In the genomic region with DNA sequence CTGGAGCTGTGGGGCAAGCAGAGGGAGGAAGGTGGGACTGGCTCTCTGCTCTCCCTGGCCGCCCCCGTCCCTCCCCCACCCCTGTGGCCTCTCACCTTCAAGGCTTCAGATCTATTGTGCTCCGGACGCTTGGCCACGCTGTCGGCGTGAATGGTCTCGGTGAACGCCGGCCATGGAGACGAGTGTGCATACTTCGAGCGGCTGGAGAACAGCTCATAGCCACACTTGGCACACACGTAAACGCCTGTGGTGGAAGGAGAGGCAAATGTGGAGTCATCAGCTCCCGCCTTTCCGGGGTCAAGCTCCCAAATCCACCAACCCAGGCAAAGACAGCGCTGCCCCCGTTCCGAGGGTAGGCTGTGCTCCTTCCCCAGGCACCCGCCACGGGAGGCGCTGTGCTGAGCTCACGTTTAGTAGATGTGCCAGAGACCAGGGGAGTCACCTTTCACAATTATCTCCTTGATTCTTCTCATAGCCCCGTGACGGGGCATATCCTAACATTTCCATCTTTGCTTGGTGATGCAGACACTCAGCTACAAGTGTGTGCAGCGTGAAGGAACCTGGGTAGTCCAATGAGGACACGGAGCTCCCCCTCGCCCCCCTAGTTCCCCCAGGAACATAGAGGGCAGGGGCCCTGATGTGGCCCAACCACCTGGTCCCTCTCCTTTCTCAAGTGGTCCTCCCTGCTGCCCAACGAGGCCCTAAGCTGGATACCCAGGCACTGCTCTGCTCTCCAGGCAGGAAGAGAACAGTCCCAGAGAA, we compare ENCODE assay signal across 10 cellular contexts. TPM values are rescaled to one million over a fixed set of nuclear protein-coding genes. Genes with fewer than 3 reads are reported as not detected.
A peak's percentile ranks its signal among the peaks of the same experiment; 100 is the strongest.
DNase-seq lines count a peak whose midpoint lies in the region; ATAC-seq, FAIRE-seq and TF ChIP-seq lines count a peak whose summit lies in the region.
"Had no signal": no experiment of that assay in that cellular context is flagged by ENCODE, and none has a peak within 500 bp of the region (broad histone marks: within the 10 kb centered on the region; RNA-seq: fewer than 3 reads in every experiment).

No MANE protein-coding gene starts in this region.

- TF ChIP-seq CTCF in coronary artery (IDR thresholded peaks at IDR 0.05) (no peak), neural progenitor cell (IDR thresholded peaks at IDR 0.05) (peak; percentile 35)

- peaks cover 10% of the 10 kb centered on the region for H3K79me2 ChIP-seq in neural progenitor cell (ENCODE audit: low read depth)

- H3K4me2 ChIP-seq in neural progenitor cell, result peak overlapping the region; percentile 94

- H3K4me3 Mint-ChIP-seq in neural progenitor cell, result peak overlapping the region; percentile 92

- peaks cover 15% of the 10 kb centered on the region for H3K4me1 Mint-ChIP-seq in neural progenitor cell

- in situ Hi-C loops in Caki2 (cut with HindIII; ENCODE audit: low pct_unique_long_range_greater_than_20kb, low sequenced_read_pairs), result no loop called here

- peak; percentile 97 for DNase-seq in Caki2 (ENCODE audit: low read depth)
- peak; percentile 4 for DNase-seq in NCI-H526 treated with DMSO at 0.1 percent for 48 hours (lab: John Stamatoyannopoulos, UW)
- DNase-seq in coronary artery (ENCODE audit: low spot score), result no peak
- DNase-seq in neural progenitor cell (ENCODE audit: low spot score), result peak; percentile 58
- DNase-seq in globus pallidus (ENCODE audit: low spot score), result no peak
- no peak for DNase-seq in iPS-NIHi7 (ENCODE audit: extremely low spot score)
- no peak for DNase-seq in GM19239 (ENCODE audit: insufficient read length, low spot score)

- H3K9me3 Mint-ChIP-seq in neural progenitor cell, result no peaks in the 10 kb centered on the region

- H3K9me3 ChIP-seq in neural progenitor cell (ENCODE audit: low read depth), result no peaks in the 10 kb centered on the region

- H3F3A ChIP-seq in neural progenitor cell (ENCODE audit: low read depth), result peaks cover 9% of the 10 kb centered on the region

- H3K27ac Mint-ChIP-seq in neural progenitor cell, result no peak overlapping the region

- H3K27ac ChIP-seq in coronary artery, result peak overlapping the region in 1 of 2 donors; percentile 88
- no peak overlapping the region for H3K27ac ChIP-seq in neural progenitor cell

- no peak overlapping the region for H3K9ac ChIP-seq in neural progenitor cell

- no peak overlapping the region for H2AFZ ChIP-seq in neural progenitor cell (replicated peaks)

- no peaks in the 10 kb centered on the region for H3K27me3 ChIP-seq in neural progenitor cell

- H3K4me3 ChIP-seq in coronary artery (peak overlapping the region; percentile 91), neural progenitor cell (no peak overlapping the region)

- ATAC-seq in HG03439 (IDR thresholded peaks at IDR 0.05; ENCODE audit: unreplicated experiment), result no peak

- peaks cover 7% of the 10 kb centered on the region for H3K4me1 ChIP-seq in neural progenitor cell

- H3K27me3 Mint-ChIP-seq in neural progenitor cell (ENCODE audit: insufficient read depth, low read depth), result peaks cover 4% of the 10 kb centered on the region

- H3K36me3 ChIP-seq in neural progenitor cell, result no peaks in the 10 kb centered on the region

- FAIRE-seq in GM19239 (lab: Jason Lieb, UNC), result no peak
- FAIRE-seq: colon had no signal

- peaks cover 2% of the 10 kb centered on the region for H3K36me3 Mint-ChIP-seq in neural progenitor cell

- H4K20me1 ChIP-seq in neural progenitor cell (ENCODE audit: low read depth), result no peaks in the 10 kb centered on the region

RNA-seq across cellular contexts. Expression of a gene that starts 1.7 kb away (rescaled TPM):
- total RNA-seq in Caki2 (2014; rRNA removed; shearing (Covaris generic); ENCODE audit: low replicate concordance), result 275 and 288 TPM in 2 replicates
- 19.4 and 26.9 TPM in 2 replicates for total RNA-seq in neural progenitor cell (ENCODE audit: low replicate concordance)

RNA-seq across cellular contexts. Expression of a gene that starts 13.1 kb away (rescaled TPM):
- total RNA-seq in Caki2 (2014; rRNA removed; shearing (Covaris generic); ENCODE audit: low replicate concordance), result not detected in 2 replicates
- not detected in 2 replicates for total RNA-seq in neural progenitor cell (ENCODE audit: low replicate concordance)
- total RNA-seq: NCI-H460 had no signal

RNA-seq across cellular contexts. Expression of a gene that starts 18.0 kb away (rescaled TPM):
- 527 and 683 TPM in 2 replicates for total RNA-seq in Caki2 (2014; rRNA removed; shearing (Covaris generic); ENCODE audit: low replicate concordance)
- 155 and 160 TPM in 2 replicates for total RNA-seq in neural progenitor cell (ENCODE audit: low replicate concordance)

RNA-seq across cellular contexts. Expression of a gene that starts 23.1 kb away (rescaled TPM):
- not detected in 2 replicates for total RNA-seq in Caki2 (2014; rRNA removed; shearing (Covaris generic); ENCODE audit: low replicate concordance)
- total RNA-seq in neural progenitor cell (ENCODE audit: low replicate concordance), result 1.1 TPM in 1 of 2 replicates, not detected in the other

RNA-seq across cellular contexts. Expression of a gene that starts 23.3 kb away (rescaled TPM):
- total RNA-seq in Caki2 (2014; rRNA removed; shearing (Covaris generic); ENCODE audit: low replicate concordance), result 7,960 and 10,766 TPM in 2 replicates
- total RNA-seq in neural progenitor cell (ENCODE audit: low replicate concordance), result 3,079 and 5,348 TPM in 2 replicates

Comparison
In these comparisons a context has a peak if more than half of its experiments do, and no peak if none do; other contexts are left out.
1. DNase-seq: peak in Caki2 (single experiment), NCI-H526 treated with DMSO at 0.1 percent for 48 hours (single experiment) and neural progenitor cell (single experiment); none in coronary artery (single experiment), globus pallidus (single experiment), iPS-NIHi7 (single experiment) and GM19239 (single experiment).